Comparison of ENCODE assay signal across 25 cellular contexts in genomic region chr1:208449951-208450350, GRCh38.
DNase-seq lines count a peak whose midpoint lies in the region; ATAC-seq, FAIRE-seq and TF ChIP-seq lines count a peak whose summit lies in the region.
"Had no signal": no experiment of that assay in that cellular context is flagged by ENCODE, and none has a peak within 500 bp of the region (broad histone marks: within the 10 kb centered on the region; RNA-seq: fewer than 3 reads in every experiment).

No MANE protein-coding gene starts in this region.

- no peak overlapping the region for H2BK15ac ChIP-seq in H9 (ENCODE audit: low read depth, low read length)
- H2BK15ac ChIP-seq in neuronal stem cell (ENCODE audit: low read length): no peak overlapping the region

- ATAC-seq in PC-3 (no peak; the same call in 1 of the 2 replicates), pancreas (no peak)
- ATAC-seq: activated CD8-positive, alpha-beta T cell treated with anti-CD3 and anti-CD28 coated beads for 36 hours; gastroesophageal sphincter; stimulated activated naive B cell treated with anti-CD40 and anti-IgM and Interleukin-4, amounts not matched to agents 10 μg/mL and 1 μg/mL and 100 μg/mL, for 72 hours had no signal

- WGBS in H9 (ENCODE audit: extremely low coverage, insufficient read length, low lambda C conversion rate): no CpG with 5 or more reads among the region's 7 CpGs
- WGBS in neuronal stem cell (ENCODE audit: extremely low coverage in 2 of 2, insufficient read length in 2 of 2, insufficient replicate concordance in 1 of 2), 2 donors: no CpG with 5 or more reads among the region's 7 CpGs
- WGBS in pancreas, 2 donors: 73 to 79% methylated on average over 7 of the region's 7 CpGs

- no peak overlapping the region for H3T11ph ChIP-seq in H9 (ENCODE audit: low read length)

- no peaks in the 10 kb centered on the region for H3K9me2 ChIP-seq in PC-3 (replicated peaks; ENCODE audit: low read length)

- CTCF ChIA-PET in PC-3 (lab: Charles Lee): no interaction called here

- H3K4me2 ChIP-seq in H9 (ENCODE audit: insufficient read depth, insufficient read length, low read length) (no peak overlapping the region), PC-3 (ENCODE audit: low read length) (peak overlapping the region; percentile 32; the same call in 1 of the 2 replicates), neuronal stem cell (ENCODE audit: insufficient read depth, low read length, poor library complexity, severe bottlenecking) (no peak overlapping the region)

- H3K79me1 ChIP-seq in H9 (ENCODE audit: insufficient read depth, low read depth, low read length, poor library complexity, severe bottlenecking): no peaks in the 10 kb centered on the region
- no peaks in the 10 kb centered on the region for H3K79me1 ChIP-seq in neuronal stem cell (ENCODE audit: low read depth, low read length)

- H3K23me2 ChIP-seq in H9 (ENCODE audit: insufficient read length, low read depth, low read length, poor library complexity, severe bottlenecking): no peaks in the 10 kb centered on the region

- no peak overlapping the region for H3K18ac ChIP-seq in H9 (ENCODE audit: insufficient read length, low read depth, low read length)
- no peak overlapping the region for H3K18ac ChIP-seq in neuronal stem cell (ENCODE audit: low read length)

- H3K56ac ChIP-seq in H9 (ENCODE audit: insufficient read length, low read depth, low read length): no peak overlapping the region

- H3K9me3 Mint-ChIP-seq in H9: peaks cover under 1% of the 10 kb centered on the region in 2 experiments; a peak in 3 of 5 replicates
- H3K9me3 Mint-ChIP-seq: activated CD8-positive, alpha-beta T cell treated with anti-CD3 and anti-CD28 coated beads for 36 hours had no signal

- peak overlapping the region in 1 of 3 experiments; percentile 34; a peak in 1 of 7 replicates for H3K27ac Mint-ChIP-seq in H9
- H3K27ac Mint-ChIP-seq: activated CD8-positive, alpha-beta T cell treated with anti-CD3 and anti-CD28 coated beads for 36 hours; stimulated activated naive B cell treated with anti-CD40 and anti-IgM and Interleukin-4, amounts not matched to agents 10 μg/mL and 1 μg/mL and 100 μg/mL, for 72 hours had no signal

- H3K23ac ChIP-seq in H9 (ENCODE audit: insufficient read length, low read depth, low read length): no peak overlapping the region
- H3K23ac ChIP-seq in neuronal stem cell (ENCODE audit: low read depth, low read length, poor library complexity): peak overlapping the region; percentile 34

- peaks cover 0 to 1% (median 0%) of the 10 kb centered on the region in 3 experiments; a peak in 4 of 7 replicates for H3K36me3 Mint-ChIP-seq in H9 (ENCODE audit: insufficient read depth in 1 of 3, low read depth in 3 of 3)
- H3K36me3 Mint-ChIP-seq: stimulated activated naive B cell treated with anti-CD40 and anti-IgM and Interleukin-4, amounts not matched to agents 10 μg/mL and 1 μg/mL and 100 μg/mL, for 72 hours had no signal

- intact Hi-C loops in PC-3 (cut with micrococcal nuclease) (no loop called here), pancreas (cut with DNase I) (no loop called here)

- no peaks in the 10 kb centered on the region for H3K27me3 ChIP-seq in H9 (ENCODE audit: insufficient read depth, low read length)
- H3K27me3 ChIP-seq in PC-3 (ENCODE audit: low read length): no peaks in the 10 kb centered on the region
- no peaks in the 10 kb centered on the region for H3K27me3 ChIP-seq in neuronal stem cell (ENCODE audit: control insufficient read depth in 3 of 3, insufficient read depth in 3 of 3, low read depth in 1 of 3, low read length in 3 of 3)
- H3K27me3 ChIP-seq in pancreas: no peaks in the 10 kb centered on the region
- H3K27me3 ChIP-seq: brain microvascular endothelial cell had no signal

- no peak for DNase-seq in H9
- peak; percentile 98 for DNase-seq in NCI-H146 (lab: John Stamatoyannopoulos, UW)
- no peak for DNase-seq in PC-3
- DNase-seq in neuronal stem cell (ENCODE audit: low spot score): no peak
- no peak for DNase-seq in pancreas
- DNase-seq in foreskin fibroblast: no peak
- no peak for DNase-seq in 8988T
- DNase-seq: activated CD4-positive, CD25-positive, alpha-beta regulatory T cell treated with anti-CD3 and anti-CD28 coated beads, Interleukin-2, amount 50 U/mL, for 72 hours; activated CD8-positive, alpha-beta T cell treated with anti-CD3 and anti-CD28 coated beads for 36 hours; activated gamma-delta T cell; activated T-cell treated with anti-CD3 and anti-CD28 coated beads for 4 hours; brain microvascular endothelial cell; DND-41; esophagus squamous epithelium; NCI-H510A; stimulated activated naive B cell treated with anti-CD40 and anti-IgM and Interleukin-4, amounts not matched to agents 10 μg/mL and 1 μg/mL and 100 μg/mL, for 72 hours; T1000 had no signal

- no peaks in the 10 kb centered on the region for H4K20me1 ChIP-seq in H9 (ENCODE audit: control insufficient read depth, insufficient read depth, insufficient read length)
- H4K20me1 ChIP-seq in PC-3 (ENCODE audit: low read length): no peaks in the 10 kb centered on the region

- H3K4me1 ChIP-seq in H9 (ENCODE audit: insufficient read depth, low read length): peaks cover 2% of the 10 kb centered on the region; the same call in 1 of the 2 replicates
- H3K4me1 ChIP-seq in PC-3 (ENCODE audit: insufficient read depth, low read length): peaks cover 9% of the 10 kb centered on the region
- peaks cover 0 to 4% of the 10 kb centered on the region in 2 donors for H3K4me1 ChIP-seq in neuronal stem cell (ENCODE audit: control insufficient read depth in 2 of 2, insufficient read depth in 1 of 2, low read depth in 1 of 2, low read length in 2 of 2)
- no peaks in the 10 kb centered on the region for H3K4me1 ChIP-seq in pancreas
- H3K4me1 ChIP-seq: gastroesophageal sphincter had no signal

- H4K8ac ChIP-seq in H9 (replicated peaks; ENCODE audit: insufficient read length, low read depth, low read length) (no peak overlapping the region), neuronal stem cell (ENCODE audit: low read depth, low read length) (no peak overlapping the region)

- H2BK12ac ChIP-seq in H9 (ENCODE audit: insufficient read length, low read depth, low read length) (no peak overlapping the region), neuronal stem cell (ENCODE audit: low read length) (no peak overlapping the region)

- POLR2A ChIA-PET in PC-3 (lab: Charles Lee; ENCODE audit: unreplicated experiment): no interaction called here

- no TSS peak for BruUV-seq in PC-3 (replicated peaks; lab: Mats Ljungman, UMichigan)

- H2AK5ac ChIP-seq in H9 (ENCODE audit: insufficient read length, low read length): no peak overlapping the region
- H2AK5ac ChIP-seq in neuronal stem cell (ENCODE audit: low read depth, low read length): no peak overlapping the region

- no peaks in the 10 kb centered on the region for H3F3A ChIP-seq in PC-3 (ENCODE audit: low read length, unreplicated experiment)

- H2BK120ac ChIP-seq in H9 (ENCODE audit: low read depth, low read length, poor library complexity, severe bottlenecking) (no peak overlapping the region), neuronal stem cell (ENCODE audit: low read depth, low read length) (no peak overlapping the region)

- H3K79me2 ChIP-seq in H9 (ENCODE audit: insufficient read depth, low read length) (no peaks in the 10 kb centered on the region), PC-3 (ENCODE audit: low read length) (no peaks in the 10 kb centered on the region)

- H3K14ac ChIP-seq in H9 (ENCODE audit: insufficient read depth, low read length): no peak overlapping the region
- H3K14ac ChIP-seq in neuronal stem cell (ENCODE audit: low read length): no peak overlapping the region

- H2AFZ ChIP-seq in H9 (ENCODE audit: low read length): no peak overlapping the region
- H2AFZ ChIP-seq in PC-3 (ENCODE audit: low read length): peak overlapping the region; percentile 60
- no peak overlapping the region for H2AFZ ChIP-seq in neuronal stem cell (ENCODE audit: low read length)

- H3K36me3 ChIP-seq in PC-3 (ENCODE audit: low read depth, low read length) (no peaks in the 10 kb centered on the region), neuronal stem cell (replicated peaks in 1 of 2; ENCODE audit: control insufficient read depth in 2 of 2, insufficient read depth in 2 of 2, low read length in 2 of 2) (peaks cover 0 to 3% of the 10 kb centered on the region in 2 donors), pancreas (no peaks in the 10 kb centered on the region)
- H3K36me3 ChIP-seq: brain microvascular endothelial cell, esophagus squamous epithelium, gastroesophageal sphincter, neutrophil, thoracic aorta had no signal

- H3K27me3 Mint-ChIP-seq in H9 (ENCODE audit: low read depth): no peaks in the 10 kb centered on the region

- no peak overlapping the region for H4K5ac ChIP-seq in H9 (ENCODE audit: insufficient read length, low read depth, low read length)

- H3K9ac ChIP-seq in H9 (ENCODE audit: extremely low read depth, insufficient read length, low read length) (no peak overlapping the region), PC-3 (ENCODE audit: low read length) (no peak overlapping the region), neuronal stem cell (ENCODE audit: low read depth, low read length, poor library complexity) (no peak overlapping the region)

- H2BK5ac ChIP-seq in H9 (ENCODE audit: insufficient read length, low read length): no peak overlapping the region
- no peak overlapping the region for H2BK5ac ChIP-seq in neuronal stem cell (ENCODE audit: low read length)

- peaks cover 16 to 21% of the 10 kb centered on the region in 2 experiments for H3K4me1 Mint-ChIP-seq in H9
- H3K4me1 Mint-ChIP-seq: stimulated activated naive B cell treated with anti-CD40 and anti-IgM and Interleukin-4, amounts not matched to agents 10 μg/mL and 1 μg/mL and 100 μg/mL, for 72 hours had no signal

- H3K27ac ChIP-seq in H9 (ENCODE audit: insufficient read length, low read depth, low read length) (no peak overlapping the region), PC-3 (ENCODE audit: low read length) (no peak overlapping the region), neuronal stem cell (replicated peaks; ENCODE audit: low read length) (no peak overlapping the region), pancreas (no peak overlapping the region)
- H3K27ac ChIP-seq: brain microvascular endothelial cell, esophagus squamous epithelium, gastroesophageal sphincter, neutrophil, thoracic aorta had no signal

- H4K91ac ChIP-seq in H9 (ENCODE audit: insufficient read length, low read depth, low read length): no peak overlapping the region
- H4K91ac ChIP-seq in neuronal stem cell (ENCODE audit: low read depth, low read length, poor library complexity): no peak overlapping the region

- H3K4me3 ChIP-seq in PC-3 (ENCODE audit: low read length) (peak overlapping the region; percentile 34), neuronal stem cell (ENCODE audit: low read length in 2 of 2) (no peak overlapping the region), pancreas (no peak overlapping the region), foreskin fibroblast (ENCODE audit: low read depth in 1 of 2, low read length in 2 of 2) (no peak overlapping the region)
- H3K4me3 ChIP-seq: esophagus squamous epithelium, gastroesophageal sphincter, lung, thoracic aorta had no signal

- H3K4ac ChIP-seq in H9 (ENCODE audit: low read depth, low read length): no peak overlapping the region
- H3K4ac ChIP-seq in neuronal stem cell (ENCODE audit: low read length): no peak overlapping the region

- TF ChIP-seq CTCF in H9 (conservative IDR thresholded peaks at IDR 0.05) (peak; percentile 22; the same call in 1 of the 3 replicates), PC-3 (conservative IDR thresholded peaks at IDR 0.05; ENCODE audit: low read depth, low read length) (no peak), pancreas (IDR thresholded peaks at IDR 0.05) (no peak), foreskin fibroblast (IDR thresholded peaks at IDR 0.05; ENCODE audit: low read depth, low read length) (no peak)

- no peak overlapping the region for H2BK20ac ChIP-seq in H9 (ENCODE audit: low read depth, low read length, poor library complexity, severe bottlenecking)

- FAIRE-seq in pancreas (lab: Jason Lieb, UNC): no peak
- FAIRE-seq: colon, GM12892, GM19239, keratinocyte had no signal

- H3K4me3 Mint-ChIP-seq in H9: no peak overlapping the region
- H3K4me3 Mint-ChIP-seq: activated CD8-positive, alpha-beta T cell treated with anti-CD3 and anti-CD28 coated beads for 36 hours; stimulated activated naive B cell treated with anti-CD40 and anti-IgM and Interleukin-4, amounts not matched to agents 10 μg/mL and 1 μg/mL and 100 μg/mL, for 72 hours had no signal

- H3K9me3 ChIP-seq in H9 (ENCODE audit: control insufficient read depth, low read depth, low read length): no peaks in the 10 kb centered on the region
- no peaks in the 10 kb centered on the region for H3K9me3 ChIP-seq in PC-3 (ENCODE audit: low read length)
- no peaks in the 10 kb centered on the region for H3K9me3 ChIP-seq in neuronal stem cell (replicated peaks in 1 of 2; ENCODE audit: control insufficient read depth in 2 of 2, insufficient read depth in 1 of 2, low read depth in 1 of 2, low read length in 2 of 2)
- H3K9me3 ChIP-seq in pancreas: no peaks in the 10 kb centered on the region
- H3K9me3 ChIP-seq: esophagus squamous epithelium, gastroesophageal sphincter, neutrophil, thoracic aorta had no signal
